In the genomic region with DNA sequence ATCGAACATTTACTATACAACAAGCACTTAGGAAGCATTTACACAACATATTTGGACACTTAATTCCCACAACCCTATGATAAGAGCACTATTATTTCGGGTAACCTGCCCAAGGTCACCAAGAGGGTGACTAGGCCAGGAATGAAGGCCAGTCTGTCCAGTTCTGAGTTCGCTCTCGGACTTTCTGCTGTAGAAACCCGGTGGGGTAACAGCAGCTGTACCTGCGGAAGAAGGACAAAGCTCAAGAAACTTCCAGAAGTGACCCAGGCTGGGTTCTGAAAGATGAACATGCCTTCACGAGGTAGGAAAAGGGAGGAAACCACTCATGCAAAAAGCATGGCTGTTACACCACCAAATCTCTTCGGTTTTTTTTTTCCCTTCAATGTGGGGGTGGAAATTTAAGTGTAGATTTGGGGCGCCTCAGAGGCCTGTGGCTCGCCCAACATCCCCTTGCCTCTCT, we compare ENCODE assay signal across 9 cellular contexts. TPM values are rescaled to one million over a fixed set of nuclear protein-coding genes. Genes with fewer than 3 reads are reported as not detected.
DNase-seq lines count a peak whose midpoint lies in the region; ATAC-seq and TF ChIP-seq lines count a peak whose summit lies in the region.
"Had no signal": no experiment of that assay in that cellular context is flagged by ENCODE, and none has a peak within 500 bp of the region (broad histone marks: within the 10 kb centered on the region; RNA-seq: fewer than 3 reads in every experiment).

No MANE protein-coding gene starts in this region.

- H3K4me3 ChIP-seq in GM12875 (ENCODE audit: low read depth, low read length) = peak overlapping the region; percentile 61

- TF ChIP-seq CTCF in GM12875 (IDR thresholded peaks at IDR 0.05; ENCODE audit: borderline replicate concordance, insufficient read depth, low read depth, low read length) (no peak), foreskin keratinocyte (conservative IDR thresholded peaks at IDR 0.05) (no peak)

- DNase-seq in foreskin keratinocyte (no peak), renal cortical epithelial cell (ENCODE audit: low read depth) (peak; percentile 32), HCEC 1CT (no peak), GM03348 (ENCODE audit: low spot score) (no peak)
- no peak for DNase-seq in stimulated activated CD4-positive, alpha-beta T cell treated with anti-CD3 and anti-CD28 coated beads, Interleukin-2, amount 100 ng/mL, for 48 hours

- H3K27ac ChIP-seq in foreskin keratinocyte = peak overlapping the region; percentile 49

- H3K27me3 ChIP-seq in foreskin keratinocyte = no peaks in the 10 kb centered on the region

- H3K4me1 ChIP-seq in foreskin keratinocyte = no peaks in the 10 kb centered on the region

- ATAC-seq in SK-N-SH treated with all-trans-retinoic acid at 6 μM for 48 hours (peak; percentile 10), foreskin keratinocyte (no peak), GM18909 (IDR thresholded peaks at IDR 0.05; ENCODE audit: poor library complexity, unreplicated experiment) (no peak)

TF ChIP-seq in SK-N-SH treated with all-trans-retinoic acid at 6 μM for 48 hours, 23 proteins besides CTCF, POLR2A, EP300 and RAD21:
- TF ChIP-seq OSR1 (CRISPR knock-in tag; IDR thresholded peaks at IDR 0.05) = no peak
- TF ChIP-seq ZNF70 (CRISPR knock-in tag; IDR thresholded peaks at IDR 0.05) = no peak
- TF ChIP-seq, protein P1, sequence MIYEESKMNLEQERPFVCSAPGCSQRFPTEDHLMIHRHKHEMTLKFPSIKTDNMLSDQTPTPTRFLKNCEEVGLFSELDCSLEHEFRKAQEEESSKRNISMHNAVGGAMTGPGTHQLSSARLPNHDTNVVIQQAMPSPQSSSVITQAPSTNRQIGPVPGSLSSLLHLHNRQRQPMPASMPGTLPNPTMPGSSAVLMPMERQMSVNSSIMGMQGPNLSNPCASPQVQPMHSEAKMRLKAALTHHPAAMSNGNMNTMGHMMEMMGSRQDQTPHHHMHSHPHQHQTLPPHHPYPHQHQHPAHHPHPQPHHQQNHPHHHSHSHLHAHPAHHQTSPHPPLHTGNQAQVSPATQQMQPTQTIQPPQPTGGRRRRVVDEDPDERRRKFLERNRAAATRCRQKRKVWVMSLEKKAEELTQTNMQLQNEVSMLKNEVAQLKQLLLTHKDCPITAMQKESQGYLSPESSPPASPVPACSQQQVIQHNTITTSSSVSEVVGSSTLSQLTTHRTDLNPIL (CRISPR knock-in tag; IDR thresholded peaks at IDR 0.05; ENCODE audit: low read depth) = no peak
- TF ChIP-seq, protein P2, sequence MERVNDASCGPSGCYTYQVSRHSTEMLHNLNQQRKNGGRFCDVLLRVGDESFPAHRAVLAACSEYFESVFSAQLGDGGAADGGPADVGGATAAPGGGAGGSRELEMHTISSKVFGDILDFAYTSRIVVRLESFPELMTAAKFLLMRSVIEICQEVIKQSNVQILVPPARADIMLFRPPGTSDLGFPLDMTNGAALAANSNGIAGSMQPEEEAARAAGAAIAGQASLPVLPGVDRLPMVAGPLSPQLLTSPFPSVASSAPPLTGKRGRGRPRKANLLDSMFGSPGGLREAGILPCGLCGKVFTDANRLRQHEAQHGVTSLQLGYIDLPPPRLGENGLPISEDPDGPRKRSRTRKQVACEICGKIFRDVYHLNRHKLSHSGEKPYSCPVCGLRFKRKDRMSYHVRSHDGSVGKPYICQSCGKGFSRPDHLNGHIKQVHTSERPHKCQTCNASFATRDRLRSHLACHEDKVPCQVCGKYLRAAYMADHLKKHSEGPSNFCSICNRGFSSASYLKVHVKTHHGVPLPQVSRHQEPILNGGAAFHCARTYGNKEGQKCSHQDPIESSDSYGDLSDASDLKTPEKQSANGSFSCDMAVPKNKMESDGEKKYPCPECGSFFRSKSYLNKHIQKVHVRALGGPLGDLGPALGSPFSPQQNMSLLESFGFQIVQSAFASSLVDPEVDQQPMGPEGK (CRISPR knock-in tag; IDR thresholded peaks at IDR 0.05; ENCODE audit: borderline replicate concordance) = no peak
- TF ChIP-seq, protein P3, sequence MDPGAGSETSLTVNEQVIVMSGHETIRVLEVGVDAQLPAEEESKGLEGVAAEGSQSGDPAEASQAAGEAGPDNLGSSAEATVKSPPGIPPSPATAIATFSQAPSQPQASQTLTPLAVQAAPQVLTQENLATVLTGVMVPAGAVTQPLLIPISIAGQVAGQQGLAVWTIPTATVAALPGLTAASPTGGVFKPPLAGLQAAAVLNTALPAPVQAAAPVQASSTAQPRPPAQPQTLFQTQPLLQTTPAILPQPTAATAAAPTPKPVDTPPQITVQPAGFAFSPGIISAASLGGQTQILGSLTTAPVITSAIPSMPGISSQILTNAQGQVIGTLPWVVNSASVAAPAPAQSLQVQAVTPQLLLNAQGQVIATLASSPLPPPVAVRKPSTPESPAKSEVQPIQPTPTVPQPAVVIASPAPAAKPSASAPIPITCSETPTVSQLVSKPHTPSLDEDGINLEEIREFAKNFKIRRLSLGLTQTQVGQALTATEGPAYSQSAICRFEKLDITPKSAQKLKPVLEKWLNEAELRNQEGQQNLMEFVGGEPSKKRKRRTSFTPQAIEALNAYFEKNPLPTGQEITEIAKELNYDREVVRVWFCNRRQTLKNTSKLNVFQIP (CRISPR knock-in tag; IDR thresholded peaks at IDR 0.05; ENCODE audit: borderline replicate concordance, low read depth) = no peak
- no peak for TF ChIP-seq ZFP3 (CRISPR knock-in tag; IDR thresholded peaks at IDR 0.05)
- TF ChIP-seq ESRRG (CRISPR knock-in tag; IDR thresholded peaks at IDR 0.05) = no peak
- no peak for TF ChIP-seq ZC3H10 (CRISPR knock-in tag; IDR thresholded peaks at IDR 0.05)
- no peak for TF ChIP-seq ZFP30 (CRISPR knock-in tag; IDR thresholded peaks at IDR 0.05)
- TF ChIP-seq ARNTL (CRISPR knock-in tag; IDR thresholded peaks at IDR 0.05; ENCODE audit: borderline replicate concordance, low read depth) = no peak
- TF ChIP-seq ISL1 (CRISPR knock-in tag; IDR thresholded peaks at IDR 0.05) = no peak
- TF ChIP-seq, protein P4, sequence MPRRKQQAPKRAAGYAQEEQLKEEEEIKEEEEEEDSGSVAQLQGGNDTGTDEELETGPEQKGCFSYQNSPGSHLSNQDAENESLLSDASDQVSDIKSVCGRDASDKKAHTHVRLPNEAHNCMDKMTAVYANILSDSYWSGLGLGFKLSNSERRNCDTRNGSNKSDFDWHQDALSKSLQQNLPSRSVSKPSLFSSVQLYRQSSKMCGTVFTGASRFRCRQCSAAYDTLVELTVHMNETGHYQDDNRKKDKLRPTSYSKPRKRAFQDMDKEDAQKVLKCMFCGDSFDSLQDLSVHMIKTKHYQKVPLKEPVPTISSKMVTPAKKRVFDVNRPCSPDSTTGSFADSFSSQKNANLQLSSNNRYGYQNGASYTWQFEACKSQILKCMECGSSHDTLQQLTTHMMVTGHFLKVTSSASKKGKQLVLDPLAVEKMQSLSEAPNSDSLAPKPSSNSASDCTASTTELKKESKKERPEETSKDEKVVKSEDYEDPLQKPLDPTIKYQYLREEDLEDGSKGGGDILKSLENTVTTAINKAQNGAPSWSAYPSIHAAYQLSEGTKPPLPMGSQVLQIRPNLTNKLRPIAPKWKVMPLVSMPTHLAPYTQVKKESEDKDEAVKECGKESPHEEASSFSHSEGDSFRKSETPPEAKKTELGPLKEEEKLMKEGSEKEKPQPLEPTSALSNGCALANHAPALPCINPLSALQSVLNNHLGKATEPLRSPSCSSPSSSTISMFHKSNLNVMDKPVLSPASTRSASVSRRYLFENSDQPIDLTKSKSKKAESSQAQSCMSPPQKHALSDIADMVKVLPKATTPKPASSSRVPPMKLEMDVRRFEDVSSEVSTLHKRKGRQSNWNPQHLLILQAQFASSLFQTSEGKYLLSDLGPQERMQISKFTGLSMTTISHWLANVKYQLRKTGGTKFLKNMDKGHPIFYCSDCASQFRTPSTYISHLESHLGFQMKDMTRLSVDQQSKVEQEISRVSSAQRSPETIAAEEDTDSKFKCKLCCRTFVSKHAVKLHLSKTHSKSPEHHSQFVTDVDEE (CRISPR knock-in tag; IDR thresholded peaks at IDR 0.05) = no peak
- no peak for TF ChIP-seq PPARA (CRISPR knock-in tag; IDR thresholded peaks at IDR 0.05; ENCODE audit: borderline replicate concordance)
- no peak for TF ChIP-seq BACH2 (CRISPR knock-in tag; IDR thresholded peaks at IDR 0.05; ENCODE audit: borderline replicate concordance)
- no peak for TF ChIP-seq ZNF8 (CRISPR knock-in tag; IDR thresholded peaks at IDR 0.05)
- no peak for TF ChIP-seq CSDC2 (CRISPR knock-in tag; IDR thresholded peaks at IDR 0.05)

RNA-seq across cellular contexts. Expression of a gene that starts 10.8 kb away (rescaled TPM):
- total RNA-seq in foreskin keratinocyte = not detected in 2 replicates
- polyA plus RNA-seq in foreskin keratinocyte = not detected in 2 replicates
- not detected in 2 replicates for total RNA-seq in renal cortical epithelial cell
- total RNA-seq: T-helper 2 cell treated with Interferon-gamma antibody and Interleukin-4, amounts not matched to agents 100 ng/mL and 5 ng/mL, for 36 hours had no signal

RNA-seq across cellular contexts. Expression of a gene that starts 14.7 kb away (rescaled TPM):
- total RNA-seq in foreskin keratinocyte = 0.49 and 0.54 TPM in 2 replicates
- polyA plus RNA-seq in foreskin keratinocyte = 0.54 and 0.73 TPM in 2 replicates
- 1.0 and 2.4 TPM in 2 replicates for total RNA-seq in renal cortical epithelial cell

RNA-seq across cellular contexts. Expression of a gene that starts 23.8 kb away (rescaled TPM):
- total RNA-seq in foreskin keratinocyte = 4,069 and 6,144 TPM in 2 replicates
- not detected in 2 replicates for polyA plus RNA-seq in foreskin keratinocyte
- total RNA-seq in renal cortical epithelial cell = under 0.01 TPM in 2 replicates

RNA-seq across cellular contexts. Expression of a gene that starts 25.1 kb away (rescaled TPM):
- total RNA-seq in foreskin keratinocyte (4,915 and 5,654 TPM in 2 replicates), renal cortical epithelial cell (under 0.01 TPM in 2 replicates)
- polyA plus RNA-seq in foreskin keratinocyte = not detected in 2 replicates

RNA-seq across cellular contexts. Expression of a gene that starts 51.3 kb away (rescaled TPM):
- total RNA-seq in foreskin keratinocyte (265 and 321 TPM in 2 replicates), renal cortical epithelial cell (38.4 and 63.1 TPM in 2 replicates)
- 219 and 239 TPM in 2 replicates for polyA plus RNA-seq in foreskin keratinocyte

Comparison
In these comparisons a context has a peak if more than half of its experiments do, and no peak if none do; other contexts are left out.
1. RNA of a gene that starts 23.8 kb away (total RNA-seq): 4,069 to 6,144 TPM in foreskin keratinocyte; under 0.01 TPM in renal cortical epithelial cell; every median in the first group is over 1,000 times any median in the second.